8 cellular contexts compared by ENCODE assay signal in the genomic region with DNA sequence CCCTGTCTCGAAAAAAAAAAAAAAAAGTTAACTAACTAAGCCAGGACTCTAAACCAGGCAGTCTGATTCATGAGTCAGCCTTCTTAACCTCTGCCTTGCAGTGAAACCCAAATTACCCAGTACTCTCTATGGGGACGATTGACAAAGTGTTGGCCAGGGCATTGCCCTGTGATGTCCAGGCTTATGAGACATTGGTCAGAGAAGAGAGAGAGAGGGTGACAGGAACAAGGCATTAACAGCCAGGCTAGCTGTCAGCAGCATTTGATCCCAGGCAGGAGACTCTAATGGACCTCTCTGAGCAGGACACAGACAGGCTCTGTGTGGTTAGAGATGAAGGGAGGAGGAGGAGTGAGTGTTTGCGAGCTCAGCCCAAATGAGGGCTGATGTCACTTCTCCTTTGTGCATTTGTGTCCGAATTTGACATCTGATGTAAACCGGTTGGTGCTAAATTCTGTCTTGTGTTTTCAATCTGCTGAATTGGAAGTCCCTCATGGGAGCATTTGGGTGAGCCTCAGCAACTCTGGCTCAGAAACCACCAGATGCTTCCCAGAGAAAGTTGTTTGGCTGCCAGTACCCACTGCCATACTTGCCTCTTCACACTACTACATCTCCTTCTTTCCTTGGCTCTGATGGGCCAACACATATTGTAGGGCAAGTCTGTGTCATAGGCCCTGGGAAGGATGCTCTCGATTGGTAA.
DNase-seq lines count a peak whose midpoint lies in the region; ATAC-seq and TF ChIP-seq lines count a peak whose summit lies in the region.

No MANE protein-coding gene starts in this region.

- POLR2A ChIA-PET in RWPE1 (lab: Yijun Ruan, JAX; ENCODE audit: low non-redundant PET): no interaction called here

- DNase-seq in GM10266 (ENCODE audit: extremely low spot score): peak; percentile 50
- peak; percentile 8 for DNase-seq in NCI-H1694 treated with DMSO at 0.1 percent for 48 hours (lab: John Stamatoyannopoulos, UW)
- peak; percentile 97 for DNase-seq in islet precursor cell
- DNase-seq in RWPE1 (ENCODE audit: low spot score): no peak
- DNase-seq in cerebellar nuclear complex (lab: John Stamatoyannopoulos, UW): no peak

- H3K36me3 Mint-ChIP-seq in activated naive CD8-positive, alpha-beta T cell: no peaks in the 10 kb centered on the region
- H3K36me3 Mint-ChIP-seq in stimulated activated naive CD8-positive, alpha-beta T cell treated with anti-CD3 and anti-CD28 coated beads, Interleukin-15, Interleukin-2, amounts not matched to agents 100 ng/mL and 50 ng/mL, for 24 hours (ENCODE audit: low read depth): no peaks in the 10 kb centered on the region

- peak overlapping the region; percentile 68 for H3K4me3 Mint-ChIP-seq in activated naive CD8-positive, alpha-beta T cell
- H3K4me3 Mint-ChIP-seq in stimulated activated naive CD8-positive, alpha-beta T cell treated with anti-CD3 and anti-CD28 coated beads, Interleukin-15, Interleukin-2, amounts not matched to agents 100 ng/mL and 50 ng/mL, for 24 hours: peak overlapping the region; percentile 77

- H3K27me3 Mint-ChIP-seq in activated naive CD8-positive, alpha-beta T cell: no peaks in the 10 kb centered on the region
- no peaks in the 10 kb centered on the region for H3K27me3 Mint-ChIP-seq in stimulated activated naive CD8-positive, alpha-beta T cell treated with anti-CD3 and anti-CD28 coated beads, Interleukin-15, Interleukin-2, amounts not matched to agents 100 ng/mL and 50 ng/mL, for 24 hours

- no peaks in the 10 kb centered on the region for H3K9me3 Mint-ChIP-seq in activated naive CD8-positive, alpha-beta T cell (ENCODE audit: low read depth)
- no peaks in the 10 kb centered on the region for H3K9me3 Mint-ChIP-seq in stimulated activated naive CD8-positive, alpha-beta T cell treated with anti-CD3 and anti-CD28 coated beads, Interleukin-15, Interleukin-2, amounts not matched to agents 100 ng/mL and 50 ng/mL, for 24 hours

- peak; percentile 39 for ATAC-seq in GM21737 (IDR thresholded peaks at IDR 0.05; ENCODE audit: unreplicated experiment)

- H3K27ac Mint-ChIP-seq in activated naive CD8-positive, alpha-beta T cell: peak overlapping the region; percentile 84
- peak overlapping the region; percentile 89 for H3K27ac Mint-ChIP-seq in stimulated activated naive CD8-positive, alpha-beta T cell treated with anti-CD3 and anti-CD28 coated beads, Interleukin-15, Interleukin-2, amounts not matched to agents 100 ng/mL and 50 ng/mL, for 24 hours

- H3K4me1 Mint-ChIP-seq in activated naive CD8-positive, alpha-beta T cell (ENCODE audit: low read depth): peaks cover 51% of the 10 kb centered on the region
- peaks cover 59% of the 10 kb centered on the region for H3K4me1 Mint-ChIP-seq in stimulated activated naive CD8-positive, alpha-beta T cell treated with anti-CD3 and anti-CD28 coated beads, Interleukin-15, Interleukin-2, amounts not matched to agents 100 ng/mL and 50 ng/mL, for 24 hours (ENCODE audit: low read depth)

- no peak for TF ChIP-seq CTCF in GM10266 (IDR thresholded peaks at IDR 0.05; ENCODE audit: control insufficient read depth, insufficient read depth, low read depth, missing control alignments)
- TF ChIP-seq CTCF in RWPE1 (conservative IDR thresholded peaks at IDR 0.05; ENCODE audit: low read depth): no peak

- CTCF ChIA-PET in RWPE1 (lab: Yijun Ruan, JAX): no interaction called here

- H3K27ac ChIP-seq in RWPE1: no peak overlapping the region

Comparison
In these comparisons a context has a peak if more than half of its experiments do, and no peak if none do; other contexts are left out.
1. DNase-seq: peak in GM10266 (single experiment), NCI-H1694 treated with DMSO at 0.1 percent for 48 hours (single experiment) and islet precursor cell (single experiment); none in RWPE1 (single experiment) and cerebellar nuclear complex (0 of 2).